In the genomic region with DNA sequence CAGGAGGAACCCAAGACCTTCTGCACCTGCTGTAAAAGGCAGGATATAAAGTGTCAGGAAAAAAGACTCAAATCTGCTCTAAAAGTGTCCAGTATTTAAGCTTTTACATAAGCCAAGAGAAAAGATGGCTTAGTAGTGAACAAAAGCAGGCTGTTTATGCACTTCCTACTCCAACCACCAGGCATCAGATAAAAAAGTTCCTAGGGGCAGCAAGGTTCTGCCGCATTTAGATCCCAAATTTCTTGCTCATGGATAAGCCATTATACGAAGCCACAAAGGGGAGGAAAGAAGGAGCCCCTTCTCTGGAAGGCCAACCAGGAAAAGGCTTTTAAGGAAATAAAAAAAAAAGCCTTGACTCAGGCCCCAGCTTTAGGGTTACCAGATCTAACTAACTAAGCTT, we compare ENCODE assay signal across 11 cellular contexts. TPM values are rescaled to one million over a fixed set of nuclear protein-coding genes. Genes with fewer than 3 reads are reported as not detected.
DNase-seq lines count a peak whose midpoint lies in the region; ATAC-seq and TF ChIP-seq lines count a peak whose summit lies in the region.
"Had no signal": no experiment of that assay in that cellular context is flagged by ENCODE, and none has a peak within 500 bp of the region (broad histone marks: within the 10 kb centered on the region; RNA-seq: fewer than 3 reads in every experiment).

No MANE protein-coding gene starts in this region.

- H2BK15ac ChIP-seq in mesendoderm (replicated peaks; ENCODE audit: low read depth) = peak overlapping the region; percentile 8

- no peak overlapping the region for H4K8ac ChIP-seq in mesendoderm (ENCODE audit: low read depth, low read length)

- H3K9me3 Mint-ChIP-seq in activated CD4-positive, alpha-beta T cell treated with anti-CD3 and anti-CD28 coated beads for 36 hours (ENCODE audit: low read depth) = no peaks in the 10 kb centered on the region
- no peaks in the 10 kb centered on the region for H3K9me3 Mint-ChIP-seq in activated T-helper 2 cell treated with anti-CD3 and anti-CD28 coated beads, Interferon-gamma antibody, Interleukin-2, Interleukin-4, amounts not matched to agents 10 μg/mL and 5 μg/mL and 100 μg/mL, durations not matched to agents 14 hours and 24 hours and 36 hours

- no peak overlapping the region for H2AK5ac ChIP-seq in mesendoderm (ENCODE audit: low read length)

- H3K4me3 ChIP-seq in astrocyte of the spinal cord (ENCODE audit: low read depth, low read length) (no peak overlapping the region), mesendoderm (ENCODE audit: low read length) (no peak overlapping the region), transverse colon (peak overlapping the region in 1 of 4 donors; percentile 57)

- H3K27ac ChIP-seq in mesendoderm (ENCODE audit: low read depth, low read length) = no peak overlapping the region
- peak overlapping the region in 2 of 4 donors; percentile 3 to 44 for H3K27ac ChIP-seq in transverse colon
- H3K27ac ChIP-seq: neutrophil had no signal

- no peak for TF ChIP-seq EP300 in transverse colon (IDR thresholded peaks at IDR 0.05; ENCODE audit: low read depth)

- in situ Hi-C loops in astrocyte of the spinal cord (cut with HindIII; ENCODE audit: low sequenced_read_pairs) (no loop called here), transverse colon (cut with MboI; ENCODE audit: low pct_ligation_motif_present in 1 of 4, low pct_unique_long_range_greater_than_20kb in 1 of 4, low sequenced_read_pairs in 3 of 4) (no loop called here)

- H3K79me2 ChIP-seq in mesendoderm (ENCODE audit: control insufficient read depth, insufficient read depth, low read length) = no peaks in the 10 kb centered on the region

- no CpG with 5 or more reads among the region's 2 CpGs for WGBS in mesendoderm (ENCODE audit: extremely low coverage, insufficient coverage, low lambda C conversion rate)
- 79 to 83% methylated on average over 1 to 2 of the region's 2 CpGs for WGBS in transverse colon (ENCODE audit: low coverage in 1 of 2), 2 donors

- no peaks in the 10 kb centered on the region for H3K4me1 Mint-ChIP-seq in activated CD4-positive, alpha-beta T cell treated with anti-CD3 and anti-CD28 coated beads for 36 hours
- H3K4me1 Mint-ChIP-seq in activated T-helper 2 cell treated with anti-CD3 and anti-CD28 coated beads, Interferon-gamma antibody, Interleukin-2, Interleukin-4, amounts not matched to agents 10 μg/mL and 5 μg/mL and 100 μg/mL, durations not matched to agents 14 hours and 24 hours and 36 hours (ENCODE audit: low read depth) = peaks cover 5% of the 10 kb centered on the region

- POLR2A ChIA-PET in activated CD4-positive, alpha-beta T cell treated with anti-CD3 and anti-CD28 coated beads for 36 hours (lab: Charles Lee) = interaction anchor here (1.4 kb wide), 1 partner anchor 18 kb away, joined by 3 read pairs; no protein-coding TSS in a partner anchor

- H3K27me3 ChIP-seq in mesendoderm (ENCODE audit: insufficient read depth, low read length, poor library complexity) (no peaks in the 10 kb centered on the region), transverse colon (no peaks in the 10 kb centered on the region)
- H3K27me3 ChIP-seq: neutrophil had no signal

- no peak overlapping the region for H3K9ac ChIP-seq in mesendoderm (ENCODE audit: low read length)

- ATAC-seq in activated CD4-positive, alpha-beta T cell treated with anti-CD3 and anti-CD28 coated beads for 36 hours = peak; percentile 42

- H2BK5ac ChIP-seq in mesendoderm (ENCODE audit: low read length) = no peak overlapping the region

- H3K18ac ChIP-seq in mesendoderm (ENCODE audit: low read length) = peak overlapping the region; percentile 55

- no peaks in the 10 kb centered on the region for H3K27me3 Mint-ChIP-seq in activated CD4-positive, alpha-beta T cell treated with anti-CD3 and anti-CD28 coated beads for 36 hours
- no peaks in the 10 kb centered on the region for H3K27me3 Mint-ChIP-seq in activated T-helper 2 cell treated with anti-CD3 and anti-CD28 coated beads, Interferon-gamma antibody, Interleukin-2, Interleukin-4, amounts not matched to agents 10 μg/mL and 5 μg/mL and 100 μg/mL, durations not matched to agents 14 hours and 24 hours and 36 hours (ENCODE audit: low read depth)

- H3K4me1 ChIP-seq in mesendoderm (ENCODE audit: control insufficient read depth, low read depth, low read length) (peaks cover 8% of the 10 kb centered on the region), transverse colon (peaks cover 0 to 21% (median 12%) of the 10 kb centered on the region in 4 donors)

- CTCF ChIA-PET in activated CD4-positive, alpha-beta T cell treated with anti-CD3 and anti-CD28 coated beads for 36 hours (lab: Charles Lee) = interaction anchor here (0.7 to 4.1 kb wide), 18 partner anchors 10 to 257 kb away, joined by 3 to 33 read pairs (median 4); partner anchors contain the start of genes ATG3, CD200 and SLC9C1

- no peaks in the 10 kb centered on the region for H3K36me3 Mint-ChIP-seq in activated CD4-positive, alpha-beta T cell treated with anti-CD3 and anti-CD28 coated beads for 36 hours (ENCODE audit: low read depth)
- peaks cover 4% of the 10 kb centered on the region for H3K36me3 Mint-ChIP-seq in activated T-helper 2 cell treated with anti-CD3 and anti-CD28 coated beads, Interferon-gamma antibody, Interleukin-2, Interleukin-4, amounts not matched to agents 10 μg/mL and 5 μg/mL and 100 μg/mL, durations not matched to agents 14 hours and 24 hours and 36 hours (ENCODE audit: low read depth)

- H3K23ac ChIP-seq in mesendoderm (ENCODE audit: low read length) = no peak overlapping the region

- H3K36me3 ChIP-seq in mesendoderm (ENCODE audit: control insufficient read depth, insufficient read depth, low read length) (no peaks in the 10 kb centered on the region), transverse colon (no peaks in the 10 kb centered on the region)
- H3K36me3 ChIP-seq: neutrophil had no signal

- peak; percentile 39 for TF ChIP-seq CTCF in astrocyte of the spinal cord (IDR thresholded peaks at IDR 0.05; ENCODE audit: low read depth, low read length)
- peak; percentile 14 to 29 (median 20) for TF ChIP-seq CTCF in transverse colon (IDR thresholded peaks at IDR 0.05)

- H4K5ac ChIP-seq in mesendoderm (ENCODE audit: low read length) = no peak overlapping the region

- no peak overlapping the region for H3K4ac ChIP-seq in mesendoderm (ENCODE audit: low read depth, low read length)

- no peak overlapping the region for H3K4me2 ChIP-seq in mesendoderm (ENCODE audit: low read length)

- H3K9me3 ChIP-seq in transverse colon = no peaks in the 10 kb centered on the region
- H3K9me3 ChIP-seq: neutrophil had no signal

- DNase-seq in activated CD4-positive, alpha-beta T cell treated with anti-CD3 and anti-CD28 coated beads for 36 hours = no peak
- DNase-seq in activated CD4-positive, alpha-beta T cell treated with anti-CD3 and anti-CD28 coated beads, Interleukin-2, amount 50 U/mL, for 1 hour = no peak
- DNase-seq in astrocyte of the spinal cord (ENCODE audit: low read depth, low spot score) (peak; percentile 15), mesendoderm (peak; percentile 40), transverse colon (no peak), NCI-H1092 treated with DMSO at 0.1 percent for 48 hours (lab: John Stamatoyannopoulos, UW) (no peak), NCI-H446 treated with DMSO at 0.1 percent for 48 hours (lab: John Stamatoyannopoulos, UW) (no peak)
- DNase-seq in activated T-helper 2 cell treated with anti-CD3 and anti-CD28 coated beads, Interferon-gamma antibody, Interleukin-2, Interleukin-4, amounts not matched to agents 10 μg/mL and 5 μg/mL and 100 μg/mL, durations not matched to agents 14 hours and 24 hours and 36 hours (ENCODE audit: low spot score) = no peak
- DNase-seq: AML-193, SIG-M5 had no signal

- no peak for TF ChIP-seq POLR2A in transverse colon (IDR thresholded peaks at IDR 0.05)

- H3K79me1 ChIP-seq in mesendoderm (ENCODE audit: low read length) = no peaks in the 10 kb centered on the region

- H2BK120ac ChIP-seq in mesendoderm (ENCODE audit: low read depth, low read length) = no peak overlapping the region

- intact Hi-C loops in activated CD4-positive, alpha-beta T cell treated with anti-CD3 and anti-CD28 coated beads for 36 hours (cut with DNase I, micrococcal nuclease) = no loop called here
- intact Hi-C loops in transverse colon (cut with DNase I; ENCODE audit: low total_unique reads) = no loop called here
- intact Hi-C loops in activated T-helper 2 cell treated with anti-CD3 and anti-CD28 coated beads, Interferon-gamma antibody, Interleukin-2, Interleukin-4, amounts not matched to agents 10 μg/mL and 5 μg/mL and 100 μg/mL, durations not matched to agents 14 hours and 24 hours and 36 hours (cut with micrococcal nuclease) = loop anchor here (5.0 kb wide), 1 partner anchor 167 kb away; no protein-coding TSS in a partner anchor

- H3K4me3 Mint-ChIP-seq in activated CD4-positive, alpha-beta T cell treated with anti-CD3 and anti-CD28 coated beads for 36 hours = no peak overlapping the region
- H3K4me3 Mint-ChIP-seq in activated T-helper 2 cell treated with anti-CD3 and anti-CD28 coated beads, Interferon-gamma antibody, Interleukin-2, Interleukin-4, amounts not matched to agents 10 μg/mL and 5 μg/mL and 100 μg/mL, durations not matched to agents 14 hours and 24 hours and 36 hours (ENCODE audit: low read depth) = no peak overlapping the region

- peak overlapping the region; percentile 61 for H3K56ac ChIP-seq in mesendoderm (ENCODE audit: low read length)

- no peak overlapping the region for H3K27ac Mint-ChIP-seq in activated CD4-positive, alpha-beta T cell treated with anti-CD3 and anti-CD28 coated beads for 36 hours
- H3K27ac Mint-ChIP-seq in activated T-helper 2 cell treated with anti-CD3 and anti-CD28 coated beads, Interferon-gamma antibody, Interleukin-2, Interleukin-4, amounts not matched to agents 10 μg/mL and 5 μg/mL and 100 μg/mL, durations not matched to agents 14 hours and 24 hours and 36 hours = no peak overlapping the region

RNA-seq across cellular contexts. Expression of gene SLC9C1, which starts 10.6 kb away (rescaled TPM):
- total RNA-seq in activated CD4-positive, alpha-beta T cell treated with anti-CD3 and anti-CD28 coated beads for 36 hours = not detected
- polyA plus RNA-seq in mesendoderm (2013, experiment 1 of 2) = 0.03 TPM
- 0.04 TPM for polyA plus RNA-seq in mesendoderm (2013, experiment 2 of 2)
- not detected for total RNA-seq in transverse colon
- total RNA-seq in activated T-helper 2 cell treated with anti-CD3 and anti-CD28 coated beads, Interferon-gamma antibody, Interleukin-2, Interleukin-4, amounts not matched to agents 10 μg/mL and 5 μg/mL and 100 μg/mL, durations not matched to agents 14 hours and 24 hours and 36 hours = 0.37 TPM in 1 of 2 replicates, not detected in the other

RNA-seq across cellular contexts. Expression of gene CD200, which starts 28.3 kb away (rescaled TPM):
- total RNA-seq in activated CD4-positive, alpha-beta T cell treated with anti-CD3 and anti-CD28 coated beads for 36 hours = 10 to 100 TPM; 30.2 to 42.3 TPM
- 63.2 TPM for polyA plus RNA-seq in mesendoderm (2013, experiment 1 of 2)
- polyA plus RNA-seq in mesendoderm (2013, experiment 2 of 2) = 64.3 TPM
- total RNA-seq in transverse colon = 1 to 10 TPM in 3 of 4 donors, not detected in 1; 1.1 to 4.1 (median 3.6) TPM
- 60.3 and 63.3 TPM in 2 replicates for total RNA-seq in activated T-helper 2 cell treated with anti-CD3 and anti-CD28 coated beads, Interferon-gamma antibody, Interleukin-2, Interleukin-4, amounts not matched to agents 10 μg/mL and 5 μg/mL and 100 μg/mL, durations not matched to agents 14 hours and 24 hours and 36 hours

Comparison
In these comparisons a context has a peak if more than half of its experiments do, and no peak if none do; other contexts are left out.
1. DNase-seq: peak in astrocyte of the spinal cord (single experiment) and mesendoderm (single experiment); none in activated CD4-positive, alpha-beta T cell treated with anti-CD3 and anti-CD28 coated beads for 36 hours (single experiment), activated CD4-positive, alpha-beta T cell treated with anti-CD3 and anti-CD28 coated beads, Interleukin-2, amount 50 U/mL, for 1 hour (single experiment), transverse colon (single experiment), NCI-H1092 treated with DMSO at 0.1 percent for 48 hours (single experiment), NCI-H446 treated with DMSO at 0.1 percent for 48 hours (single experiment) and activated T-helper 2 cell treated with anti-CD3 and anti-CD28 coated beads, Interferon-gamma antibody, Interleukin-2, Interleukin-4, amounts not matched to agents 10 μg/mL and 5 μg/mL and 100 μg/mL, durations not matched to agents 14 hours and 24 hours and 36 hours (single experiment).
2. RNA of gene CD200, which starts 28.3 kb away (total RNA-seq): 60.3 to 63.3 TPM in activated T-helper 2 cell treated with anti-CD3 and anti-CD28 coated beads, Interferon-gamma antibody, Interleukin-2, Interleukin-4, amounts not matched to agents 10 μg/mL and 5 μg/mL and 100 μg/mL, durations not matched to agents 14 hours and 24 hours and 36 hours and 30.2 to 42.3 TPM in activated CD4-positive, alpha-beta T cell treated with anti-CD3 and anti-CD28 coated beads for 36 hours; 1.1 to 4.1 TPM in transverse colon; every median in the first group is over 4 times any median in the second.